Comparison of ENCODE assay signal across 19 cellular contexts in the genomic region with DNA sequence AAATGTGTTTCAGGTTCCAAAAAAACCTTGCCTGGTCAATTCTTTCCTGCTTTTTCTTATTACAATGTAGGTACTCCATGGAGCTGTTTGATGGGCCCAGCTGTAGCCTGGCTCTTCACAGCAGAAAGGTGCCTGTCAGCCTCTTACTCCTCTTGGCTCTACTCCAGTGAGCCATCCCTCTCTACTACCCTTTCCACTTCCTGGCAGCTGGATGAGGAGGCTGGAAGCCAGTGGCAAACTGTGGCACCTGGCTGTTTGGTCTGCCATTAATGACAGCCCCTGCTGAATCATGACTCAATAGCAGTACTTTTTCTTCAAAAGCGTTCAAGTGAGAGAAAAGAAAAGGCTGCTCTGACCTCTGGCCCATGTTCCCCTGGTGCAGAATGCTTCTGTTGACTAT.
DNase-seq lines count a peak whose midpoint lies in the region; ATAC-seq and TF ChIP-seq lines count a peak whose summit lies in the region.
"Had no signal": no experiment of that assay in that cellular context is flagged by ENCODE, and none has a peak within 500 bp of the region (broad histone marks: within the 10 kb centered on the region; RNA-seq: fewer than 3 reads in every experiment).

No MANE protein-coding gene starts in this region.

- H3K9ac ChIP-seq in colonic mucosa (ENCODE audit: low read depth in 2 of 2, low read length in 2 of 2) = no peak overlapping the region

- H3K4me3 Mint-ChIP-seq in activated T-cell treated with anti-CD3 and anti-CD28 coated beads, Interleukin-2, amount 50 U/mL, for 4 hours = no peak overlapping the region
- H3K4me3 Mint-ChIP-seq: activated naive CD8-positive, alpha-beta T cell; activated T-cell treated with anti-CD3 and anti-CD28 coated beads, Interleukin-2, amount 50 U/mL, for 24 hours; CD8-positive, alpha-beta T cell had no signal

- H3K27me3 ChIP-seq in adrenal gland = no peaks in the 10 kb centered on the region
- H3K27me3 ChIP-seq in colonic mucosa = no peaks in the 10 kb centered on the region
- H3K27me3 ChIP-seq: esophagus squamous epithelium, neutrophil, right lobe of liver had no signal

- DNase-seq in COR-L47 (lab: John Stamatoyannopoulos, UW) = peak; percentile 96
- DNase-seq in LoVo (ENCODE audit: low spot score) = peak; percentile 18
- peak; percentile 97 for DNase-seq in NCI-H345 (lab: John Stamatoyannopoulos, UW)
- DNase-seq in adrenal gland = peak in 1 of 7 donors; percentile 17
- DNase-seq in colonic mucosa = no peak
- no peak for DNase-seq in COLO829 (ENCODE audit: low spot score)
- no peak for DNase-seq in activated T-cell treated with anti-CD3 and anti-CD28 coated beads, Interleukin-2, amount 50 U/mL, for 4 hours
- no peak for DNase-seq in activated CD4-positive, alpha-beta T cell treated with anti-CD3 and anti-CD28 coated beads for 48 hours
- DNase-seq: activated CD4-positive, alpha-beta T cell treated with anti-CD3 and anti-CD28 coated beads, Interleukin-2, amount 50 U/mL, for 48 hours; activated T-cell treated with anti-CD3 and anti-CD28 coated beads, Interleukin-2, amount 50 U/mL, for 24 hours; CD8-positive, alpha-beta T cell; esophagus squamous epithelium; midbrain; PC-9; right lobe of liver had no signal

- TF ChIP-seq POLR2A in adrenal gland (IDR thresholded peaks at IDR 0.05) = no peak

- H3K4me3 ChIP-seq in adrenal gland (no peak overlapping the region), colonic mucosa (no peak overlapping the region)
- H3K4me3 ChIP-seq: esophagus squamous epithelium, GM12878, HAP-1, PC-9, right lobe of liver had no signal

- 62 to 79% (median 66%) methylated on average over 1 of the region's 1 CpG for WGBS in adrenal gland, 4 donors

- no peaks in the 10 kb centered on the region for H3K27me3 Mint-ChIP-seq in activated T-cell treated with anti-CD3 and anti-CD28 coated beads, Interleukin-2, amount 50 U/mL, for 4 hours (ENCODE audit: low read depth)
- H3K27me3 Mint-ChIP-seq: activated naive CD8-positive, alpha-beta T cell; activated T-cell treated with anti-CD3 and anti-CD28 coated beads, Interleukin-2, amount 50 U/mL, for 24 hours had no signal

- peak overlapping the region in 4 of 5 donors; percentile 11 to 71 (median 37) for H3K27ac ChIP-seq in adrenal gland
- H3K27ac ChIP-seq in colonic mucosa = no peak overlapping the region
- H3K27ac ChIP-seq: esophagus squamous epithelium, neutrophil, PC-9, right lobe of liver had no signal

- peaks cover 7% of the 10 kb centered on the region for H3K9me3 Mint-ChIP-seq in activated T-cell treated with anti-CD3 and anti-CD28 coated beads, Interleukin-2, amount 50 U/mL, for 4 hours

- no peaks in the 10 kb centered on the region for H3K4me1 Mint-ChIP-seq in activated T-cell treated with anti-CD3 and anti-CD28 coated beads, Interleukin-2, amount 50 U/mL, for 4 hours (ENCODE audit: low read depth)

- H3K4me1 ChIP-seq in adrenal gland (replicated peaks in 1 of 2) (peaks cover 20 to 29% of the 10 kb centered on the region in 2 donors), colonic mucosa (no peaks in the 10 kb centered on the region)
- H3K4me1 ChIP-seq: esophagus squamous epithelium, right lobe of liver had no signal

- no peaks in the 10 kb centered on the region for H3K36me3 Mint-ChIP-seq in activated T-cell treated with anti-CD3 and anti-CD28 coated beads, Interleukin-2, amount 50 U/mL, for 4 hours (ENCODE audit: insufficient read depth)
- H3K36me3 Mint-ChIP-seq: activated naive CD8-positive, alpha-beta T cell; CD8-positive, alpha-beta T cell had no signal

- intact Hi-C loops in adrenal gland (cut with DNase I) = no loop called here
- intact Hi-C loops in colonic mucosa (cut with DNase I) = no loop called here

- no peak for ATAC-seq in activated T-cell treated with anti-CD3 and anti-CD28 coated beads, Interleukin-2, amount 50 U/mL, for 4 hours
- ATAC-seq: CD8-positive, alpha-beta T cell; GM12878; right lobe of liver had no signal

- H3K9me3 ChIP-seq in adrenal gland (replicated peaks in 1 of 3) (no peaks in the 10 kb centered on the region), colonic mucosa (no peaks in the 10 kb centered on the region)
- H3K9me3 ChIP-seq: esophagus squamous epithelium, HAP-1, neutrophil, right lobe of liver had no signal

- H3K36me3 ChIP-seq in adrenal gland (replicated peaks in 1 of 2) = no peaks in the 10 kb centered on the region
- no peaks in the 10 kb centered on the region for H3K36me3 ChIP-seq in colonic mucosa
- H3K36me3 ChIP-seq: esophagus squamous epithelium, HAP-1, neutrophil, right lobe of liver had no signal

- TF ChIP-seq CTCF in adrenal gland (IDR thresholded peaks at IDR 0.05) (no peak), colonic mucosa (IDR thresholded peaks at IDR 0.05) (no peak)

Comparison
In these comparisons a context has a peak if more than half of its experiments do, and no peak if none do; other contexts are left out.
1. DNase-seq: peak in COR-L47 (single experiment), LoVo (single experiment) and NCI-H345 (single experiment); none in colonic mucosa (single experiment), COLO829 (single experiment), activated T-cell treated with anti-CD3 and anti-CD28 coated beads, Interleukin-2, amount 50 U/mL, for 4 hours (single experiment) and activated CD4-positive, alpha-beta T cell treated with anti-CD3 and anti-CD28 coated beads for 48 hours (single experiment).